ENCODE assay signal across 17 cellular contexts in genomic region chr2:54549912-54550518, GRCh38.
DNase-seq lines count a peak whose midpoint lies in the region; TF ChIP-seq lines count a peak whose summit lies in the region.
"Had no signal": no experiment of that assay in that cellular context is flagged by ENCODE, and none has a peak within 500 bp of the region (broad histone marks: within the 10 kb centered on the region; RNA-seq: fewer than 3 reads in every experiment).

No MANE protein-coding gene starts in this region.

- H3K23ac ChIP-seq in trophoblast cell (ENCODE audit: low read length), result no peak overlapping the region
- no peak overlapping the region for H3K23ac ChIP-seq in mesendoderm (ENCODE audit: low read length)

- H2BK120ac ChIP-seq in trophoblast cell (ENCODE audit: insufficient read depth, low read length, poor library complexity) (no peak overlapping the region), mesendoderm (ENCODE audit: low read depth, low read length) (no peak overlapping the region)

- intact Hi-C loops in spleen (cut with DNase I; ENCODE audit: low total_unique reads), result no loop called here

- no peak overlapping the region for H3K4ac ChIP-seq in trophoblast cell (ENCODE audit: low read depth, low read length)
- H3K4ac ChIP-seq in mesendoderm (ENCODE audit: low read depth, low read length), result no peak overlapping the region

- H2AFZ ChIP-seq in trophoblast cell (ENCODE audit: insufficient read depth, low read length, poor library complexity), result no peak overlapping the region

- no peak overlapping the region for H3K4me3 Mint-ChIP-seq in nephron
- H3K4me3 Mint-ChIP-seq: activated CD8-positive, alpha-beta memory T cell treated with anti-CD3 and anti-CD28 coated beads, Interleukin-2, amount 10 ng/mL, durations not matched to agents 7 days and 5 days; CD8-positive, alpha-beta T cell; T-helper 1 cell treated with Interleukin-12 subunit alpha and Interleukin-12 subunit beta and Interleukin-4 antibody, amounts not matched to agents 30 μg/mL and 1 μg/mL, for 36 hours had no signal

- no peak overlapping the region for H2BK15ac ChIP-seq in mesendoderm (replicated peaks; ENCODE audit: low read depth)

- peak overlapping the region; percentile 4 to 30 (median 29) for H3K27ac Mint-ChIP-seq in nephron
- H3K27ac Mint-ChIP-seq: activated CD8-positive, alpha-beta memory T cell treated with anti-CD3 and anti-CD28 coated beads, Interleukin-2, amount 10 ng/mL, durations not matched to agents 7 days and 5 days; T-helper 1 cell treated with Interleukin-12 subunit alpha and Interleukin-12 subunit beta and Interleukin-4 antibody, amounts not matched to agents 30 μg/mL and 1 μg/mL, for 36 hours had no signal

- H3K27me3 ChIP-seq in Peyer's patch (no peaks in the 10 kb centered on the region), cardiac muscle cell (no peaks in the 10 kb centered on the region), spleen (replicated peaks in 1 of 7) (no peaks in the 10 kb centered on the region), trophoblast cell (ENCODE audit: insufficient read depth, low read length) (no peaks in the 10 kb centered on the region), mesendoderm (ENCODE audit: insufficient read depth, low read length, poor library complexity) (no peaks in the 10 kb centered on the region)
- H3K27me3 ChIP-seq: tibial nerve had no signal

- H4K5ac ChIP-seq in mesendoderm (ENCODE audit: low read length), result no peak overlapping the region

- H3K79me1 ChIP-seq in trophoblast cell (ENCODE audit: low read length) (no peaks in the 10 kb centered on the region), mesendoderm (ENCODE audit: low read length) (peaks cover 3% of the 10 kb centered on the region)

- no peak overlapping the region for H2BK12ac ChIP-seq in trophoblast cell (ENCODE audit: low read length)

- H3K9me3 Mint-ChIP-seq in nephron, result no peaks in the 10 kb centered on the region
- H3K9me3 Mint-ChIP-seq: CD8-positive, alpha-beta T cell; T-helper 1 cell treated with Interleukin-12 subunit alpha and Interleukin-12 subunit beta and Interleukin-4 antibody, amounts not matched to agents 30 μg/mL and 1 μg/mL, for 36 hours had no signal

- no peaks in the 10 kb centered on the region for H3K36me3 Mint-ChIP-seq in nephron (ENCODE audit: low read depth)
- H3K36me3 Mint-ChIP-seq: activated CD8-positive, alpha-beta memory T cell treated with anti-CD3 and anti-CD28 coated beads, Interleukin-2, amount 10 ng/mL, durations not matched to agents 7 days and 5 days; CD8-positive, alpha-beta T cell had no signal

- no peaks in the 10 kb centered on the region for H3K9me3 ChIP-seq in Peyer's patch
- H3K9me3 ChIP-seq in cardiac muscle cell (ENCODE audit: low read depth), result no peaks in the 10 kb centered on the region
- H3K9me3 ChIP-seq in spleen, result no peaks in the 10 kb centered on the region
- no peaks in the 10 kb centered on the region for H3K9me3 ChIP-seq in trophoblast cell (ENCODE audit: insufficient read depth, low read depth, low read length)
- H3K9me3 ChIP-seq: tibial nerve had no signal

- no peaks in the 10 kb centered on the region for H3K27me3 Mint-ChIP-seq in nephron (ENCODE audit: low read depth)
- H3K27me3 Mint-ChIP-seq: activated CD8-positive, alpha-beta memory T cell treated with anti-CD3 and anti-CD28 coated beads, Interleukin-2, amount 10 ng/mL, durations not matched to agents 7 days and 5 days had no signal

- H3K79me2 ChIP-seq in trophoblast cell (ENCODE audit: control insufficient read depth, insufficient read depth, low read length, poor library complexity) (no peaks in the 10 kb centered on the region), mesendoderm (ENCODE audit: control insufficient read depth, insufficient read depth, low read length) (no peaks in the 10 kb centered on the region)

- H3K56ac ChIP-seq in mesendoderm (ENCODE audit: low read length), result no peak overlapping the region

- TF ChIP-seq POLR2A in Peyer's patch (IDR thresholded peaks at IDR 0.05) (no peak), spleen (IDR thresholded peaks at IDR 0.05) (no peak)

- H3K4me1 ChIP-seq in Peyer's patch (peaks cover 0 to 75% (median 3%) of the 10 kb centered on the region in 4 donors), cardiac muscle cell (ENCODE audit: low read depth) (peaks cover 43% of the 10 kb centered on the region), spleen (peaks cover 0 to 38% (median 18%) of the 10 kb centered on the region in 6 donors), trophoblast cell (ENCODE audit: control insufficient read depth in 1 of 2, insufficient read depth in 2 of 2, low read length in 2 of 2) (peaks cover 10 to 18% of the 10 kb centered on the region in 2 experiments), mesendoderm (ENCODE audit: control insufficient read depth, low read depth, low read length) (peaks cover 11% of the 10 kb centered on the region)

- TF ChIP-seq CTCF in Peyer's patch (IDR thresholded peaks at IDR 0.05) (no peak), cardiac muscle cell (IDR thresholded peaks at IDR 0.05; ENCODE audit: low read depth, low read length) (no peak), nephron (IDR thresholded peaks at IDR 0.05; ENCODE audit: unreplicated experiment in 3 of 3) (no peak), spleen (IDR thresholded peaks at IDR 0.05 in 8 of 11, conservative IDR thresholded peaks at IDR 0.05 in 3 of 11) (no peak)

- H3K9ac ChIP-seq in trophoblast cell (ENCODE audit: low read length), result no peak overlapping the region
- no peak overlapping the region for H3K9ac ChIP-seq in mesendoderm (ENCODE audit: low read length)

- peaks cover 30% of the 10 kb centered on the region for H3K4me1 Mint-ChIP-seq in nephron

- H3K4me2 ChIP-seq in trophoblast cell (ENCODE audit: low read length) (no peak overlapping the region), mesendoderm (ENCODE audit: low read length) (no peak overlapping the region)

- H3K18ac ChIP-seq in trophoblast cell (ENCODE audit: low read length), result no peak overlapping the region
- H3K18ac ChIP-seq in mesendoderm (ENCODE audit: low read length), result no peak overlapping the region

- H2BK5ac ChIP-seq in trophoblast cell (ENCODE audit: low read depth, low read length, poor library complexity) (no peak overlapping the region), mesendoderm (ENCODE audit: low read length) (no peak overlapping the region)

- H3K36me3 ChIP-seq in Peyer's patch (no peaks in the 10 kb centered on the region), cardiac muscle cell (no peaks in the 10 kb centered on the region), spleen (no peaks in the 10 kb centered on the region), trophoblast cell (ENCODE audit: control insufficient read depth in 1 of 2, insufficient read depth in 2 of 2, low read length in 2 of 2) (no peaks in the 10 kb centered on the region), mesendoderm (ENCODE audit: control insufficient read depth, insufficient read depth, low read length) (no peaks in the 10 kb centered on the region)
- H3K36me3 ChIP-seq: tibial nerve had no signal

- WGBS in spleen, 5 donors, result 86 to 93% (median 88%) methylated on average over 4 of the region's 4 CpGs
- WGBS in trophoblast cell (ENCODE audit: extremely low coverage, insufficient coverage, insufficient read length), result no CpG with 5 or more reads among the region's 4 CpGs
- no CpG with 5 or more reads among the region's 4 CpGs for WGBS in mesendoderm (ENCODE audit: extremely low coverage, insufficient coverage, low lambda C conversion rate)

- H4K91ac ChIP-seq in trophoblast cell (ENCODE audit: low read depth, low read length), result no peak overlapping the region

- no peak overlapping the region for H3K14ac ChIP-seq in trophoblast cell (ENCODE audit: low read length)

- no peak overlapping the region for H2AK5ac ChIP-seq in trophoblast cell (ENCODE audit: low read length)
- no peak overlapping the region for H2AK5ac ChIP-seq in mesendoderm (ENCODE audit: low read length)

- H3K27ac ChIP-seq in Peyer's patch (peak overlapping the region in 2 of 4 donors; percentile 32 to 83), cardiac muscle cell (peak overlapping the region; percentile 87), spleen (peak overlapping the region in 2 of 8 donors; percentile 2 to 51), trophoblast cell (ENCODE audit: low read depth, low read length) (no peak overlapping the region), mesendoderm (ENCODE audit: low read depth, low read length) (no peak overlapping the region)

- DNase-seq in Ammon's horn (ENCODE audit: low spot score), result peak; percentile 59
- peak in 2 of 3 donors; percentile 80 for DNase-seq in Peyer's patch
- DNase-seq in cardiac muscle cell (ENCODE audit: low read depth in 1 of 2, low spot score in 1 of 2), result no peak
- DNase-seq in spleen, result no peak
- no peak for DNase-seq in trophoblast cell
- no peak for DNase-seq in mesendoderm
- no peak for DNase-seq in activated CD4-positive, CD25-positive, alpha-beta regulatory T cell (lab: John Stamatoyannopoulos, UW)
- DNase-seq: activated CD8-positive, alpha-beta memory T cell treated with anti-CD3 and anti-CD28 coated beads, Interleukin-2, amount 10 ng/mL, durations not matched to agents 7 days and 5 days; activated effector memory CD4-positive, alpha-beta T cell treated with Interleukin-2 at 50 U/mL for 16 hours; CD8-positive, alpha-beta T cell; IMR-90; NCI-H1092; NCI-H2171; NK-92 treated with Interleukin-12 subunit alpha and Interleukin-12 subunit beta, amount 100 ng/mL, for 24 hours had no signal

- H4K12ac ChIP-seq in trophoblast cell (ENCODE audit: low read depth, low read length), result no peak overlapping the region

- H3K4me3 ChIP-seq in Peyer's patch (no peak overlapping the region), cardiac muscle cell (no peak overlapping the region), spleen (no peak overlapping the region), trophoblast cell (ENCODE audit: low read depth, low read length) (no peak overlapping the region), mesendoderm (ENCODE audit: low read length) (no peak overlapping the region)
- H3K4me3 ChIP-seq: tibial nerve had no signal

- H4K8ac ChIP-seq in trophoblast cell (ENCODE audit: low read depth, low read length) (no peak overlapping the region), mesendoderm (ENCODE audit: low read depth, low read length) (no peak overlapping the region)

Comparison
In these comparisons a context has a peak if more than half of its experiments do, and no peak if none do; other contexts are left out.
1. DNase-seq: peak in Ammon's horn (single experiment) and Peyer's patch (2 of 3); none in cardiac muscle cell (0 of 2), spleen (single experiment), trophoblast cell (0 of 2), mesendoderm (single experiment) and activated CD4-positive, CD25-positive, alpha-beta regulatory T cell (0 of 4).